In the genomic region with DNA sequence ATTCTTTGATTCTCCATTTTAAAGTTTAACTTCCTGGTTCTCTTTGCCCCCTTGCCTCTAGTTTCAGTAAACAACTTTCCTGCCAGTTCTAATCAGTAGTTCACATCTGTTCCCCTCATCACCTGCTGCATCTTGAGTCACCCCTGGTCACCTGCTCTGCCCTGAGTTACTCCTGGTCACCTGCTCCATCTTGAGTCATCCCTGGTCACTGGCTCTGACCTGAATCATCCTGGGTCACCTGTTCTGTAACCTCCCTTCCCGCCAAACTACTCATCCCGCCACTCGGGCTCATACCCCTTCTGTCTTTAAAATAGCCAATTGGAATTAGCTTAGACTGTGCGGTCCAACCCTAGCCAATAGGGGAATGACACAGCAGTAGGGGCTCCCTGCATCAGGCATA, we compare ENCODE assay signal across 1 cellular context.
TF ChIP-seq lines count a peak whose summit lies in the region.

No MANE protein-coding gene starts in this region.

TF ChIP-seq in GM12878, 131 proteins besides CTCF, POLR2A, EP300 and RAD21 (continued from another document):
- TF ChIP-seq, protein P1, sequence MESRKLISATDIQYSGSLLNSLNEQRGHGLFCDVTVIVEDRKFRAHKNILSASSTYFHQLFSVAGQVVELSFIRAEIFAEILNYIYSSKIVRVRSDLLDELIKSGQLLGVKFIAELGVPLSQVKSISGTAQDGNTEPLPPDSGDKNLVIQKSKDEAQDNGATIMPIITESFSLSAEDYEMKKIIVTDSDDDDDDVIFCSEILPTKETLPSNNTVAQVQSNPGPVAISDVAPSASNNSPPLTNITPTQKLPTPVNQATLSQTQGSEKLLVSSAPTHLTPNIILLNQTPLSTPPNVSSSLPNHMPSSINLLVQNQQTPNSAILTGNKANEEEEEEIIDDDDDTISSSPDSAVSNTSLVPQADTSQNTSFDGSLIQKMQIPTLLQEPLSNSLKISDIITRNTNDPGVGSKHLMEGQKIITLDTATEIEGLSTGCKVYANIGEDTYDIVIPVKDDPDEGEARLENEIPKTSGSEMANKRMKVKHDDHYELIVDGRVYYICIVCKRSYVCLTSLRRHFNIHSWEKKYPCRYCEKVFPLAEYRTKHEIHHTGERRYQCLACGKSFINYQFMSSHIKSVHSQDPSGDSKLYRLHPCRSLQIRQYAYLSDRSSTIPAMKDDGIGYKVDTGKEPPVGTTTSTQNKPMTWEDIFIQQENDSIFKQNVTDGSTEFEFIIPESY (IDR thresholded peaks at IDR 0.05): peak; percentile 81; the same call in 1 of the 2 replicates
